In the genomic region with DNA sequence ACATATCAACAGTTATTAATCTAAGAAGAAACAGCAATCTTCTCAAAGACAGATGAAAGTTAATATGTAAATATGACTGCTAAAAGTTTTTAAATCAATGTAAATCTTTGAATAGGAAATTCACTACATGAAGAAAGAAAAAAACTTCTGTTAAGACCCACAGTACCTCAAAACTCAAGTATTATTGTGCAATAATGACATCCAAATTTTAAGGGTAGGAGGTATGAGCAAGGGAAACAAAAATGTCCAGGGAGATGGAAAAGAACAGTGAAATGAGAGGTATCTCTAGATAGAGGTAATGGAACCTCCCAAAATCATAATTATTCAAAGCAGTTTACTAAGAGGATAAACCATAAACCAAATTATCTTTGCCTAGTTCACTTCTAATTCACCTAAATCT, we compare ENCODE assay signal across 30 cellular contexts.
"Had no signal": no experiment of that assay in that cellular context is flagged by ENCODE, and none has a peak within 500 bp of the region (broad histone marks: within the 10 kb centered on the region; RNA-seq: fewer than 3 reads in every experiment).

No MANE protein-coding gene starts in this region.

- H3K36me3 ChIP-seq: adrenal gland had no signal

- H3K27me3 ChIP-seq: adrenal gland, body of pancreas, esophagus squamous epithelium, gastroesophageal sphincter, heart right ventricle had no signal

- H3K4me3 ChIP-seq: adrenal gland, body of pancreas, esophagus squamous epithelium, gastroesophageal sphincter, heart right ventricle had no signal

- ATAC-seq: activated naive CD8-positive, alpha-beta T cell treated with anti-CD3 and anti-CD28 coated beads, Interleukin-2, amount 50 U/mL, for 24 hours; activated T-cell treated with anti-CD3 and anti-CD28 coated beads, Interleukin-2, amount 50 U/mL, for 4 hours; body of pancreas; effector memory CD8-positive, alpha-beta T cell; gastroesophageal sphincter; heart right ventricle had no signal

- H3K4me1 ChIP-seq: esophagus squamous epithelium had no signal

- H3K9me3 ChIP-seq: body of pancreas, esophagus squamous epithelium, gastroesophageal sphincter, heart right ventricle had no signal

- FAIRE-seq: colon, endometrium, endothelial cell of umbilical vein had no signal

- H3K27ac ChIP-seq: adrenal gland, body of pancreas, epithelial cell of prostate, esophagus squamous epithelium, gastroesophageal sphincter, heart right ventricle had no signal

- DNase-seq: activated CD4-positive, alpha-beta memory T cell treated with anti-CD3 and anti-CD28 coated beads, Interleukin-2, amount 10 ng/mL, durations not matched to agents 7 days and 5 days; activated CD4-positive, alpha-beta T cell treated with anti-CD3 and anti-CD28 coated beads for 1 hour; activated CD4-positive, alpha-beta T cell treated with anti-CD3 and anti-CD28 coated beads for 4 hours; activated CD4-positive, alpha-beta T cell treated with anti-CD3 and anti-CD28 coated beads, Interleukin-2, amount 10 ng/mL, durations not matched to agents 7 days and 5 days; activated CD4-positive, alpha-beta T cell treated with anti-CD3 and anti-CD28 coated beads, Interleukin-2, amount 50 U/mL, for 4 hours; activated CD8-positive, alpha-beta memory T cell treated with anti-CD3 and anti-CD28 coated beads, Interleukin-2, amount 50 U/mL, for 48 hours; activated effector memory CD4-positive, alpha-beta T cell treated with anti-CD3 and anti-CD28 coated beads, Interleukin-2, amount 50 U/mL, for 16 hours; activated naive CD4-positive, alpha-beta T cell treated with anti-CD3 and anti-CD28 coated beads for 36 hours; activated naive CD8-positive, alpha-beta T cell treated with anti-CD3 and anti-CD28 coated beads for 36 hours; activated naive CD8-positive, alpha-beta T cell treated with anti-CD3 and anti-CD28 coated beads, Interleukin-2, amount 50 U/mL, for 24 hours; activated T-cell treated with anti-CD3 and anti-CD28 coated beads for 4 hours; activated T-cell treated with anti-CD3 and anti-CD28 coated beads, Interleukin-2, amount 50 U/mL, for 4 hours; adrenal gland; amygdala; aorta; body of pancreas; caudate nucleus; cortex of kidney; dermis blood vessel endothelial cell; effector CD4-positive, alpha-beta T cell; effector memory CD8-positive, alpha-beta T cell; esophagus squamous epithelium; foreskin melanocyte; heart right ventricle; T-helper 2 cell had no signal
